1 cellular context compared by ENCODE assay signal in genomic region chr1:67485046-67485811, GRCh38.
TF ChIP-seq lines count a peak whose summit lies in the region.

No MANE protein-coding gene starts in this region.

TF ChIP-seq in K562, 482 proteins besides CTCF, POLR2A, EP300 and RAD21 (continued from another document):
- TF ChIP-seq, protein P1, sequence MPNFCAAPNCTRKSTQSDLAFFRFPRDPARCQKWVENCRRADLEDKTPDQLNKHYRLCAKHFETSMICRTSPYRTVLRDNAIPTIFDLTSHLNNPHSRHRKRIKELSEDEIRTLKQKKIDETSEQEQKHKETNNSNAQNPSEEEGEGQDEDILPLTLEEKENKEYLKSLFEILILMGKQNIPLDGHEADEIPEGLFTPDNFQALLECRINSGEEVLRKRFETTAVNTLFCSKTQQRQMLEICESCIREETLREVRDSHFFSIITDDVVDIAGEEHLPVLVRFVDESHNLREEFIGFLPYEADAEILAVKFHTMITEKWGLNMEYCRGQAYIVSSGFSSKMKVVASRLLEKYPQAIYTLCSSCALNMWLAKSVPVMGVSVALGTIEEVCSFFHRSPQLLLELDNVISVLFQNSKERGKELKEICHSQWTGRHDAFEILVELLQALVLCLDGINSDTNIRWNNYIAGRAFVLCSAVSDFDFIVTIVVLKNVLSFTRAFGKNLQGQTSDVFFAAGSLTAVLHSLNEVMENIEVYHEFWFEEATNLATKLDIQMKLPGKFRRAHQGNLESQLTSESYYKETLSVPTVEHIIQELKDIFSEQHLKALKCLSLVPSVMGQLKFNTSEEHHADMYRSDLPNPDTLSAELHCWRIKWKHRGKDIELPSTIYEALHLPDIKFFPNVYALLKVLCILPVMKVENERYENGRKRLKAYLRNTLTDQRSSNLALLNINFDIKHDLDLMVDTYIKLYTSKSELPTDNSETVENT (CRISPR knock-in tag; IDR thresholded peaks at IDR 0.05), result no peak
- TF ChIP-seq TOE1 (IDR thresholded peaks at IDR 0.05; ENCODE audit: borderline replicate concordance) (no peak), TOE1 (CRISPR knock-in tag; IDR thresholded peaks at IDR 0.05; ENCODE audit: borderline replicate concordance, low read depth) (no peak), E4F1 (CRISPR knock-in tag; IDR thresholded peaks at IDR 0.05; ENCODE audit: borderline replicate concordance) (no peak), DMBX1 (CRISPR knock-in tag; IDR thresholded peaks at IDR 0.05; ENCODE audit: borderline replicate concordance) (no peak), ASH1L (IDR thresholded peaks at IDR 0.05; ENCODE audit: borderline replicate concordance, low read depth, partially characterized antibody) (no peak)
